In the genomic region with DNA sequence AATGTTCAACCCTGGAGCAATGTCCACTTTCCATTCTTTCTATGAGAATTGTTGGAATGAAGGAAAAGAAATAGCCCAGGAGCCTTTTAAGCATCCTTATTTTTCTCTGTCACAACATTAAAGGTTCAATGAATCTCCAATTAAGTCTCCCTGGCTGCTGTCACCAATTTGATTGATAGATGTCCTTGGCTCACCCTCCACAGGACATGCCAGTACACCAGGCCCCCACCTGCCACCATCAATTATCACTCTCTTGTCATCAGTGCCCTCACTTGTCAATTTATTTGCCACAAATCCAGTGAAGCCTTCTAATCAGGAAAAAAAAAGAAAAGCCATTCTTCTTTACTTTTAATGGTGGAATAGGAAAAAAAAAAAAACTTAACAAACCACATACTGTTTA, we compare ENCODE assay signal across 13 cellular contexts.
DNase-seq lines count a peak whose midpoint lies in the region; TF ChIP-seq lines count a peak whose summit lies in the region.
"Had no signal": no experiment of that assay in that cellular context is flagged by ENCODE, and none has a peak within 500 bp of the region (broad histone marks: within the 10 kb centered on the region; RNA-seq: fewer than 3 reads in every experiment).

No MANE protein-coding gene starts in this region.

- no peak overlapping the region for H3K9ac ChIP-seq in colonic mucosa (ENCODE audit: low read depth in 2 of 2, low read length in 2 of 2)

- H3K36me3 ChIP-seq in colonic mucosa, result no peaks in the 10 kb centered on the region

- H3K27me3 ChIP-seq in colonic mucosa, result no peaks in the 10 kb centered on the region

- no peaks in the 10 kb centered on the region for H3K9me3 ChIP-seq in colonic mucosa
- H3K9me3 ChIP-seq: A549 had no signal

- no peak for TF ChIP-seq CTCF in 22Rv1 (IDR thresholded peaks at IDR 0.05)
- no peak for TF ChIP-seq CTCF in colonic mucosa (IDR thresholded peaks at IDR 0.05)

- H3K4me3 ChIP-seq in colonic mucosa, result no peak overlapping the region
- H3K4me3 ChIP-seq: A549 had no signal

- DNase-seq in ELF-1 (ENCODE audit: low read depth, low spot score) (peak; percentile 8), NCI-H82 (lab: John Stamatoyannopoulos, UW) (peak; percentile 74), myocyte (ENCODE audit: low read depth) (peak; percentile 80), DMS153 (lab: John Stamatoyannopoulos, UW) (no peak), colonic mucosa (no peak)
- DNase-seq in activated naive CD4-positive, alpha-beta T cell treated with Interleukin-2 at 50 U/mL for 16 hours, result no peak
- DNase-seq: CD8-positive, alpha-beta memory T cell; DMS 273 treated with DMSO at 0.1 percent for 48 hours; DMS79; GOT3; H9 had no signal

- intact Hi-C loops in colonic mucosa (cut with DNase I), result no loop called here

- H3K4me1 ChIP-seq in colonic mucosa, result no peaks in the 10 kb centered on the region
- H3K4me1 ChIP-seq: A549 had no signal

- H3K27ac ChIP-seq in 22Rv1 (peak overlapping the region; percentile 51), colonic mucosa (no peak overlapping the region)
- H3K27ac ChIP-seq: A549 had no signal

Comparison
In these comparisons a context has a peak if more than half of its experiments do, and no peak if none do; other contexts are left out.
1. DNase-seq: peak in ELF-1 (single experiment), NCI-H82 (single experiment) and myocyte (single experiment); none in DMS153 (single experiment), colonic mucosa (single experiment) and activated naive CD4-positive, alpha-beta T cell treated with Interleukin-2 at 50 U/mL for 16 hours (single experiment).